9 cellular contexts compared by ENCODE assay signal in genomic region chr2:13066673-13067072, GRCh38.
"Had no signal": no experiment of that assay in that cellular context is flagged by ENCODE, and none has a peak within 500 bp of the region (broad histone marks: within the 10 kb centered on the region; RNA-seq: fewer than 3 reads in every experiment).

No MANE protein-coding gene starts in this region.

- H2AFZ ChIP-seq: GM23248, GM23338 had no signal

- H3K27ac ChIP-seq: GM23248 had no signal

- H3K4me1 ChIP-seq: HAP-1 had no signal

- H3K27ac Mint-ChIP-seq: GM23338, H9, HFFc6 had no signal

- H3K9me3 Mint-ChIP-seq: GM23338, H9, HFFc6 had no signal

- H3K4me1 Mint-ChIP-seq: GM23338, H9 had no signal

- H3K4me3 Mint-ChIP-seq: GM23338, H9, HFFc6 had no signal

- H3K9ac ChIP-seq: GM23248 had no signal

- H3K4me3 ChIP-seq: GM23248, GM23338, HAP-1 had no signal

- ATAC-seq: GM23338, HCT116 had no signal

- H3K36me3 ChIP-seq: HAP-1 had no signal

- H3K4me2 ChIP-seq: GM23338 had no signal

- H3K9me3 ChIP-seq: HAP-1 had no signal

- DNase-seq: GM23248, GOT3, H7, H9, HCEC 1CT, HFFc6 had no signal
